ENCODE assay signal across 18 cellular contexts in genomic region chr20:46916244-46916603, GRCh38. TPM values are rescaled to one million over a fixed set of nuclear protein-coding genes. Genes with fewer than 3 reads are reported as not detected.
DNase-seq lines count a peak whose midpoint lies in the region; ATAC-seq, FAIRE-seq and TF ChIP-seq lines count a peak whose summit lies in the region.
"Had no signal": no experiment of that assay in that cellular context is flagged by ENCODE, and none has a peak within 500 bp of the region (broad histone marks: within the 10 kb centered on the region; RNA-seq: fewer than 3 reads in every experiment).

No MANE protein-coding gene starts in this region.

- in situ Hi-C loops in GM12878 (cut with MboI): no loop called here

- intact Hi-C loops in GM12878 (cut with micrococcal nuclease; ENCODE audit: unreplicated experiment): no loop called here

- no peak overlapping the region for H3K4me3 ChIP-seq in GM12878
- H3K4me3 ChIP-seq: GM23248 had no signal

- no peak overlapping the region for H3K4me3 Mint-ChIP-seq in nephron
- H3K4me3 Mint-ChIP-seq: CD8-positive, alpha-beta T cell; H9; HFFc6 had no signal

- TF ChIP-seq RAD21 in GM12878 (IDR thresholded peaks at IDR 0.05; ENCODE audit: insufficient read depth, low read depth, low read length): no peak

- RAD21 ChIA-PET in GM12878 (lab: Charles Lee; ENCODE audit: unreplicated experiment): no interaction called here

- WGBS in GM12878 (ENCODE audit: insufficient coverage, insufficient replicate concordance, low lambda C conversion rate, missing lambda C conversion rate): 0% methylated on average over 1 of the region's 1 CpG

- peaks cover 31% of the 10 kb centered on the region for H3K4me1 Mint-ChIP-seq in nephron

- CTCF ChIA-PET in GM12878 (lab: Yijun Ruan, JAX): no interaction called here
- CTCF ChIA-PET in RWPE1 (lab: Yijun Ruan, JAX): interaction anchor here (0.5 to 0.7 kb wide), 2 partner anchors 280 to 1852 kb away, joined by 3 to 4 read pairs; no protein-coding TSS in a partner anchor

- H3K27ac Mint-ChIP-seq in nephron: peak overlapping the region in 2 of 3 experiments; percentile 0 to 23
- H3K27ac Mint-ChIP-seq: CD8-positive, alpha-beta T cell; H9; HFFc6 had no signal

- no peak overlapping the region for H3K27ac ChIP-seq in GM12878 (ENCODE audit: control insufficient read depth, insufficient read depth)
- H3K27ac ChIP-seq in RWPE1: no peak overlapping the region
- H3K27ac ChIP-seq: GM23248 had no signal

- H3K36me3 ChIP-seq in GM12878 (ENCODE audit: control insufficient read depth in 2 of 2, insufficient read depth in 2 of 2, low read length in 1 of 2): no peaks in the 10 kb centered on the region

- H4K20me1 ChIP-seq in GM12878 (ENCODE audit: control insufficient read depth, insufficient read depth): no peaks in the 10 kb centered on the region

- no peak for DNase-seq in HTR-8/SVneo (ENCODE audit: insufficient read length, low spot score)
- no peak for DNase-seq in GM12878 (ENCODE audit: low read depth, low spot score)
- DNase-seq in RWPE1 (ENCODE audit: low spot score): no peak
- no peak for DNase-seq in activated CD8-positive, alpha-beta memory T cell treated with anti-CD3 and anti-CD28 coated beads, Interleukin-2, amount 50 U/mL, for 4 hours
- DNase-seq in NCI-H2081 treated with DMSO at 0.1 percent for 48 hours (lab: John Stamatoyannopoulos, UW): no peak
- DNase-seq: C1 segment of cervical spinal cord; Caco-2; CD8-positive, alpha-beta T cell; DMS153; DND-41; GM23248; H9; HFFc6 had no signal

- H3K9me3 Mint-ChIP-seq in nephron: peaks cover 22% of the 10 kb centered on the region

- POLR2A ChIA-PET in GM12878 (lab: Charles Lee): no interaction called here
- POLR2A ChIA-PET in RWPE1 (lab: Yijun Ruan, JAX; ENCODE audit: low non-redundant PET): no interaction called here

- H2AFZ ChIP-seq in GM12878 (ENCODE audit: control insufficient read depth, low read depth, low read length): no peak overlapping the region
- H2AFZ ChIP-seq: GM23248 had no signal

- H3K4me2 ChIP-seq in GM12878 (ENCODE audit: control insufficient read depth, insufficient read depth): no peak overlapping the region

- FAIRE-seq in HTR-8/SVneo (lab: Jason Lieb, UNC) (peak; percentile 81), GM12878 (lab: Jason Lieb, UNC) (no peak)
- FAIRE-seq: G401.6, GM19239 had no signal

- TF ChIP-seq CTCF in GM12878 (IDR thresholded peaks at IDR 0.05 in 2 of 3, conservative IDR thresholded peaks at IDR 0.05 in 1 of 3; ENCODE audit: control insufficient read depth in 2 of 3, extremely low read depth in 1 of 3, insufficient read depth in 1 of 3, low read depth in 3 of 3, low read length in 3 of 3) (no peak), nephron (IDR thresholded peaks at IDR 0.05; ENCODE audit: unreplicated experiment in 3 of 3) (no peak), RWPE1 (conservative IDR thresholded peaks at IDR 0.05; ENCODE audit: low read depth) (no peak)

- SMC1A ChIA-PET in GM12878 (lab: Charles Lee; ENCODE audit: uncharacterized antibody, unreplicated experiment): no interaction called here

- H3K36me3 Mint-ChIP-seq in nephron (ENCODE audit: low read depth): peaks cover 10% of the 10 kb centered on the region
- H3K36me3 Mint-ChIP-seq: CD8-positive, alpha-beta T cell had no signal

- peaks cover 9% of the 10 kb centered on the region for H3K27me3 Mint-ChIP-seq in nephron (ENCODE audit: low read depth)

- BruUV-seq in GM12878 (replicated peaks; lab: Mats Ljungman, UMichigan): no TSS peak

- no peaks in the 10 kb centered on the region for H3K79me2 ChIP-seq in GM12878 (ENCODE audit: control insufficient read depth, insufficient read depth, low read length)

- no peak overlapping the region for H3K9ac ChIP-seq in GM12878 (ENCODE audit: control insufficient read depth, insufficient read depth, low read length)
- H3K9ac ChIP-seq: GM23248 had no signal

- ATAC-seq in GM12878: no peak
- ATAC-seq: CD8-positive, alpha-beta T cell; HCT116 had no signal

- TF ChIP-seq EP300 in GM12878 (IDR thresholded peaks at IDR 0.05; ENCODE audit: borderline replicate concordance in 1 of 2, control insufficient read depth in 1 of 2, low read depth in 2 of 2, low read length in 2 of 2): no peak

- no peaks in the 10 kb centered on the region; a peak in 1 of 4 replicates for H3K27me3 ChIP-seq in GM12878 (replicated peaks in 1 of 2; ENCODE audit: control insufficient read depth in 2 of 2, insufficient read depth in 2 of 2, low read length in 1 of 2)

- no peaks in the 10 kb centered on the region for H3K4me1 ChIP-seq in GM12878 (ENCODE audit: control insufficient read depth, insufficient read depth, low read length)
- H3K4me1 ChIP-seq: Caco-2 had no signal

- no peak for TF ChIP-seq POLR2A in GM12878 (IDR thresholded peaks at IDR 0.05; ENCODE audit: low read depth, low read length)

- H3K9me3 ChIP-seq in GM12878 (replicated peaks; ENCODE audit: control insufficient read depth, insufficient read depth, low read length): no peaks in the 10 kb centered on the region; the same call in 2 of the 3 replicates

TF ChIP-seq in GM12878, 131 proteins besides CTCF, POLR2A, EP300 and RAD21:
- TF ChIP-seq SKIL (IDR thresholded peaks at IDR 0.05; ENCODE audit: low read depth, poor library complexity, severe bottlenecking): no peak
- TF ChIP-seq, protein P1, sequence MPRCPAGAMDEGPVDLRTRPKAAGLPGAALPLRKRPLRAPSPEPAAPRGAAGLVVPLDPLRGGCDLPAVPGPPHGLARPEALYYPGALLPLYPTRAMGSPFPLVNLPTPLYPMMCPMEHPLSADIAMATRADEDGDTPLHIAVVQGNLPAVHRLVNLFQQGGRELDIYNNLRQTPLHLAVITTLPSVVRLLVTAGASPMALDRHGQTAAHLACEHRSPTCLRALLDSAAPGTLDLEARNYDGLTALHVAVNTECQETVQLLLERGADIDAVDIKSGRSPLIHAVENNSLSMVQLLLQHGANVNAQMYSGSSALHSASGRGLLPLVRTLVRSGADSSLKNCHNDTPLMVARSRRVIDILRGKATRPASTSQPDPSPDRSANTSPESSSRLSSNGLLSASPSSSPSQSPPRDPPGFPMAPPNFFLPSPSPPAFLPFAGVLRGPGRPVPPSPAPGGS (IDR thresholded peaks at IDR 0.05; ENCODE audit: borderline replicate concordance, insufficient read depth, low read depth, low read length, poor library complexity, severe bottlenecking): peak; percentile 37
TF ChIP-seq in GM12878: peak in this region for 1.

RNA-seq across cellular contexts. Expression of gene EYA2, which starts 21.6 kb away (rescaled TPM):
- total RNA-seq in GM12878 (2013; cell fraction: nucleolus; rRNA removed): 27.9 and 29.4 TPM in 2 replicates
- total RNA-seq in GM12878 (2014; rRNA removed): not detected in 2 replicates
- not detected in 2 replicates for total RNA-seq in GM12878 (2014; rRNA removed; fragmentation: Illumina TruSeq; extraction: Trizol)
- total RNA-seq in GM12878 (2021): not detected in 2 replicates
- 0.35 TPM for polyA plus RNA-seq in GM12878 (2011; ENCODE audit: low read depth)
- polyA plus RNA-seq in GM12878 (2011; rRNA removed): 0.20 and 0.40 TPM in 2 replicates
- 0.45 and 0.58 TPM in 2 replicates for polyA plus RNA-seq in GM12878 (2011; cell fraction: cytosol; rRNA removed)
- polyA plus RNA-seq in GM12878 (2011; cell fraction: nucleus; rRNA removed): 0.41 and 0.52 TPM in 2 replicates
- 0.50 and 0.69 TPM in 2 replicates for polyA plus RNA-seq in GM12878 (2012)
- not detected in 2 replicates for polyA plus RNA-seq in GM12878 (2014; fragmentation: Illumina TruSeq; extraction: Trizol)
- polyA plus RNA-seq in GM12878 (2014; fragmentation: Nextera tagmentation; extraction: Ambion mirVana): not detected
- polyA plus RNA-seq in GM12878 (2014; rRNA removed): not detected in 2 replicates
- polyA plus RNA-seq in GM12878 (2016; fragmentation: Nextera tagmentation; extraction: Ambion mirVana): not detected
- 0.51 and 0.93 TPM in 2 replicates for polyA minus RNA-seq in GM12878 (2011; rRNA and poly(A)+ RNA removed)
- polyA minus RNA-seq in GM12878 (2011; cell fraction: cytosol; rRNA and poly(A)+ RNA removed): not detected in 2 replicates
- polyA minus RNA-seq in GM12878 (2011; cell fraction: nucleus; rRNA and poly(A)+ RNA removed): 0.24 TPM in 1 of 2 replicates, not detected in the other
- total RNA-seq: A673; CD8-positive, alpha-beta T cell; GM23248 had no signal
